In genomic region chr13:59715591-59715990, GRCh38 we compare ENCODE assay signal across 23 cellular contexts.
"Had no signal": no experiment of that assay in that cellular context is flagged by ENCODE, and none has a peak within 500 bp of the region (broad histone marks: within the 10 kb centered on the region; RNA-seq: fewer than 3 reads in every experiment).

No MANE protein-coding gene starts in this region.

- H3K27ac ChIP-seq: adrenal gland, breast epithelium had no signal

- H3K4me3 ChIP-seq: adrenal gland, breast epithelium, MG63 had no signal

- FAIRE-seq: RCC 7860 had no signal

- H3K4me1 ChIP-seq: adrenal gland, breast epithelium had no signal

- H3K27me3 ChIP-seq: adrenal gland, breast epithelium, MG63 had no signal

- DNase-seq: activated CD4-positive, alpha-beta T cell treated with anti-CD3 and anti-CD28 coated beads for 4 hours; activated CD4-positive, alpha-beta T cell treated with anti-CD3 and anti-CD28 coated beads, Interleukin-2, amount 50 U/mL, for 4 hours; activated CD8-positive, alpha-beta memory T cell treated with anti-CD3 and anti-CD28 coated beads, Interleukin-2, amount 50 U/mL, for 48 hours; activated CD8-positive, alpha-beta T cell treated with anti-CD3 and anti-CD28 coated beads, Interleukin-2, amount 10 ng/mL, durations not matched to agents 7 days and 5 days; activated naive CD4-positive, alpha-beta T cell treated with anti-CD3 and anti-CD28 coated beads, Interleukin-2, amount 50 U/mL, for 16 hours; activated naive CD8-positive, alpha-beta T cell treated with anti-CD3 and anti-CD28 coated beads, Interleukin-2, amount 10 ng/mL, durations not matched to agents 7 days and 5 days; activated T-cell treated with anti-CD3 and anti-CD28 coated beads, Interleukin-2, amount 50 U/mL, for 1 hour; adrenal gland; aorta; caudate nucleus; MG63; MV-4-11; NCI-H1092 treated with DMSO at 0.1 percent for 48 hours; NCI-H1417 treated with DMSO at 0.1 percent for 48 hours; NCI-H187; NCI-H2081; NCI-H526; NK-92 treated with Interleukin-12 subunit alpha and Interleukin-12 subunit beta, amount 100 ng/mL, for 24 hours; PC-3; SHP77 had no signal

- H3K36me3 ChIP-seq: adrenal gland, breast epithelium, MG63 had no signal

- ATAC-seq: activated CD4-positive, CD25-positive, alpha-beta regulatory T cell treated with anti-CD3 and anti-CD28 coated beads, Interleukin-2, amount 50 U/mL, for 24 hours; activated CD8-positive, alpha-beta T cell treated with anti-CD3 and anti-CD28 coated beads, Interleukin-2, amount 10 ng/mL, durations not matched to agents 7 days and 5 days; PC-3 had no signal

- H3K9me3 ChIP-seq: adrenal gland, breast epithelium, MG63 had no signal
